1 cellular context compared by ENCODE assay signal in genomic region chr14:97458302-97459137, GRCh38.
TF ChIP-seq lines count a peak whose summit lies in the region.

No MANE protein-coding gene starts in this region.

TF ChIP-seq in WTC11, 78 proteins besides CTCF, POLR2A, EP300 and RAD21 (continued from another document):
- TF ChIP-seq ARID4B (CRISPR knock-in tag; IDR thresholded peaks at IDR 0.05; ENCODE audit: borderline replicate concordance) = 0 out of 2 replicates have a peak, but pooled peaks have one; percentile 34
